In genomic region chr4:48812866-48813265, GRCh38 we compare ENCODE assay signal across 24 cellular contexts.
"Had no signal": no experiment of that assay in that cellular context is flagged by ENCODE, and none has a peak within 500 bp of the region (broad histone marks: within the 10 kb centered on the region; RNA-seq: fewer than 3 reads in every experiment).

No MANE protein-coding gene starts in this region.

- H2AFZ ChIP-seq: PC-9 had no signal

- H3K27me3 ChIP-seq: MG63, Peyer's patch had no signal

- H3K4me3 ChIP-seq: MG63, PC-9, Peyer's patch had no signal

- DNase-seq: IMR-90, Karpas-422, KG1, MG63, NCI-H1092, NCI-H1105 treated with DMSO at 0.1 percent for 48 hours, NCI-H1417 treated with DMSO at 0.1 percent for 48 hours, NCI-H146, NCI-H1694 treated with DMSO at 0.1 percent for 48 hours, NCI-H1930, NCI-H2081, NCI-H2107, NCI-H2227 treated with DMSO at 0.1 percent for 48 hours, NCI-H526 treated with DMSO at 0.1 percent for 48 hours, NCI-H774, OCI-M1, PC-9, Peyer's patch, Right ventricle myocardium superior, RPMI8226, SIG-M5, SK-N-SH, SW 1271 had no signal

- H3K4me2 ChIP-seq: PC-9, SK-N-SH had no signal

- ATAC-seq: HepG2 had no signal

- H3K36me3 ChIP-seq: MG63, Peyer's patch had no signal

- H3K9me2 ChIP-seq: SK-N-SH had no signal

- H3K4me1 ChIP-seq: Peyer's patch had no signal

- H3K9me3 ChIP-seq: MG63, Peyer's patch, SK-N-SH had no signal

- H3K27ac ChIP-seq: PC-9, Peyer's patch had no signal
